Comparison of ENCODE assay signal across 19 cellular contexts in genomic region chrX:136041254-136041812, GRCh38.
"Had no signal": no experiment of that assay in that cellular context is flagged by ENCODE, and none has a peak within 500 bp of the region (broad histone marks: within the 10 kb centered on the region; RNA-seq: fewer than 3 reads in every experiment).

No MANE protein-coding gene starts in this region.

- H3K27ac ChIP-seq: heart left ventricle, neutrophil, right atrium auricular region, skin epidermis, transverse colon had no signal

- DNase-seq: cerebellar nuclear complex; erythroblast; heart left ventricle; hippocampal formation; kidney glomerular epithelial cell; mesendoderm; naive B cell; sigmoid colon; stimulated activated CD4-positive, alpha-beta T cell treated with anti-CD3 and anti-CD28 coated beads, Interleukin-2, amount 100 ng/mL, for 24 hours; stimulated activated CD4-positive, alpha-beta T cell treated with anti-CD3 and anti-CD28 coated beads, Interleukin-4, amount 100 ng/mL, for 4 hours; stimulated activated naive B cell treated with anti-CD40 and anti-IgM and Interleukin-4, amounts not matched to agents 10 μg/mL and 1 μg/mL and 100 μg/mL, for 72 hours; stimulated activated naive CD8-positive, alpha-beta T cell treated with anti-CD3 and anti-CD28 coated beads, Interleukin-15, amount 100 ng/mL, for 72 hours; transverse colon had no signal

- H3K27me3 Mint-ChIP-seq: dendritic cell treated with granulocyte-macrophage colony-stimulating factor and Interleukin-4, amounts not matched to agents 40 ng/mL and 50 ng/mL, for 4 days; naive B cell; stimulated activated naive CD8-positive, alpha-beta T cell treated with anti-CD3 and anti-CD28 coated beads, Interleukin-15, amount 100 ng/mL, for 72 hours had no signal

- H3K4me3 ChIP-seq: heart left ventricle, right atrium auricular region, sigmoid colon, skin epidermis, transverse colon had no signal

- FAIRE-seq: colon, frontal cortex had no signal

- H3K4me1 Mint-ChIP-seq: naive B cell; stimulated activated naive B cell treated with anti-CD40 and anti-IgM and Interleukin-4, amounts not matched to agents 10 μg/mL and 1 μg/mL and 100 μg/mL, for 72 hours; stimulated activated naive CD8-positive, alpha-beta T cell treated with anti-CD3 and anti-CD28 coated beads, Interleukin-15, amount 100 ng/mL, for 72 hours had no signal

- H3K9me3 Mint-ChIP-seq: dendritic cell treated with granulocyte-macrophage colony-stimulating factor and Interleukin-4, amounts not matched to agents 40 ng/mL and 50 ng/mL, for 4 days; stimulated activated naive B cell treated with anti-CD40 and anti-IgM and Interleukin-4, amounts not matched to agents 10 μg/mL and 1 μg/mL and 100 μg/mL, for 72 hours; stimulated activated naive CD8-positive, alpha-beta T cell treated with anti-CD3 and anti-CD28 coated beads, Interleukin-15, amount 100 ng/mL, for 72 hours had no signal

- H3K36me3 Mint-ChIP-seq: naive B cell had no signal

- H3K27me3 ChIP-seq: heart left ventricle, neutrophil, right atrium auricular region, sigmoid colon, transverse colon had no signal

- H3K9me3 ChIP-seq: heart left ventricle, neutrophil, right atrium auricular region, sigmoid colon, transverse colon had no signal

- H3K4me1 ChIP-seq: heart left ventricle, right atrium auricular region, transverse colon had no signal

- ATAC-seq: heart left ventricle; stimulated activated naive B cell treated with anti-CD40 and anti-IgM and Interleukin-4, amounts not matched to agents 10 μg/mL and 1 μg/mL and 100 μg/mL, for 72 hours; stimulated activated naive CD8-positive, alpha-beta T cell treated with anti-CD3 and anti-CD28 coated beads, Interleukin-15, amount 100 ng/mL, for 72 hours had no signal

- H3K36me3 ChIP-seq: right atrium auricular region, sigmoid colon, transverse colon had no signal

- H3K27ac Mint-ChIP-seq: dendritic cell treated with granulocyte-macrophage colony-stimulating factor and Interleukin-4, amounts not matched to agents 40 ng/mL and 50 ng/mL, for 4 days; naive B cell; stimulated activated naive B cell treated with anti-CD40 and anti-IgM and Interleukin-4, amounts not matched to agents 10 μg/mL and 1 μg/mL and 100 μg/mL, for 72 hours; stimulated activated naive CD8-positive, alpha-beta T cell treated with anti-CD3 and anti-CD28 coated beads, Interleukin-15, amount 100 ng/mL, for 72 hours had no signal

- H3K4me3 Mint-ChIP-seq: dendritic cell treated with granulocyte-macrophage colony-stimulating factor and Interleukin-4, amounts not matched to agents 40 ng/mL and 50 ng/mL, for 4 days; stimulated activated naive B cell treated with anti-CD40 and anti-IgM and Interleukin-4, amounts not matched to agents 10 μg/mL and 1 μg/mL and 100 μg/mL, for 72 hours; stimulated activated naive CD8-positive, alpha-beta T cell treated with anti-CD3 and anti-CD28 coated beads, Interleukin-15, amount 100 ng/mL, for 72 hours had no signal
